In the genomic region with DNA sequence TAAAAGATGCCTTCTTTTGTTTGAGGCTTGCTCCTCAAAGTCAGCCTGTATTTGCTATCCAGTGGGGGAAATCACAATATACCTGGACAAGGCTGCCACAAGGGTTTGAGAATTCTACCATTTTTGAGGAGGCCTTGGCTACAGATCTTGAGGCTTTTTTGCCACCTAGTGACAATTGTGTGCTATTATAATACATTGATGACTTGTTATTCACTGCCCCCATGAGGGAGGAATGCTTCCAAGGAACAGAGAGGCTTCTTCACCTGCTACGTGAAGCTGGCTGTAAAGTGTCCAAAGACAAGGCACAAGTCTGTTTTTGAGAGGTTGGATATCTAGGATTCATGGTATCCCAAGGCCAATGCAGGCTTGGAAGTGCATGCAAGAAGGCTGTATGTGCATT, we compare ENCODE assay signal across 11 cellular contexts.
DNase-seq lines count a peak whose midpoint lies in the region; ATAC-seq, FAIRE-seq and TF ChIP-seq lines count a peak whose summit lies in the region.
"Had no signal": no experiment of that assay in that cellular context is flagged by ENCODE, and none has a peak within 500 bp of the region (broad histone marks: within the 10 kb centered on the region; RNA-seq: fewer than 3 reads in every experiment).

No MANE protein-coding gene starts in this region.

- H3K27ac Mint-ChIP-seq in Caco-2 (ENCODE audit: unreplicated experiment) = no peak overlapping the region
- H3K27ac Mint-ChIP-seq: stimulated activated effector memory CD8-positive, alpha-beta T cell treated with anti-CD3 and anti-CD28 coated beads, Interleukin-12 subunit alpha, Interleukin-12 subunit beta, amount 100 ng/mL, for 72 hours had no signal

- CTCF ChIA-PET in Caco-2 (lab: Charles Lee) = interaction anchor here (0.6 kb wide), 1 partner anchor 435 kb away, joined by 9 read pairs; no protein-coding TSS in a partner anchor

- H3K36me3 ChIP-seq in Caco-2 (ENCODE audit: control insufficient read depth, insufficient read depth, low read length) (no peaks in the 10 kb centered on the region), adipocyte (ENCODE audit: control insufficient read depth, insufficient read depth, low read length, severe bottlenecking) (no peaks in the 10 kb centered on the region), MM.1S (replicated peaks; ENCODE audit: insufficient read depth, low read length) (no peaks in the 10 kb centered on the region)

- H3F3A ChIP-seq in MM.1S (ENCODE audit: insufficient read depth, low read length) = no peaks in the 10 kb centered on the region

- no peak overlapping the region for H3K9ac ChIP-seq in adipocyte (ENCODE audit: low read length)
- no peak overlapping the region for H3K9ac ChIP-seq in MM.1S (ENCODE audit: low read length)

- H3K4me1 ChIP-seq in Caco-2 (no peaks in the 10 kb centered on the region), adipocyte (ENCODE audit: control insufficient read depth, insufficient read depth, low read length) (no peaks in the 10 kb centered on the region), MM.1S (ENCODE audit: low read length) (no peaks in the 10 kb centered on the region)

- peaks cover 44% of the 10 kb centered on the region for H3K9me3 Mint-ChIP-seq in Caco-2 (ENCODE audit: unreplicated experiment)

- no peak for ATAC-seq in omental fat pad (ENCODE audit: low FRiP score)
- ATAC-seq: stimulated activated effector memory CD8-positive, alpha-beta T cell treated with anti-CD3 and anti-CD28 coated beads, Interleukin-12 subunit alpha, Interleukin-12 subunit beta, amount 100 ng/mL, for 72 hours had no signal

- H3K27me3 Mint-ChIP-seq in Caco-2 (ENCODE audit: insufficient read depth, unreplicated experiment) = no peaks in the 10 kb centered on the region

- FAIRE-seq in HTR-8/SVneo (lab: Jason Lieb, UNC) = peak; percentile 40

- no TSS peak for BruUV-seq in Caco-2 (replicated peaks; lab: Mats Ljungman, UMichigan)

- no peaks in the 10 kb centered on the region for H3K79me2 ChIP-seq in MM.1S (ENCODE audit: low read length)

- no peak overlapping the region for H3K27ac ChIP-seq in MM.1S (ENCODE audit: low read length)

- H3K9me2 ChIP-seq in MM.1S (replicated peaks; ENCODE audit: insufficient read depth, low read length) = no peaks in the 10 kb centered on the region

- intact Hi-C loops in Caco-2 (cut with micrococcal nuclease; ENCODE audit: unreplicated experiment) = loop anchor here (5.0 kb wide), 1 partner anchor 54 kb away; no protein-coding TSS in a partner anchor

- no peak overlapping the region for H2AFZ ChIP-seq in MM.1S (ENCODE audit: low read length)

- DNase-seq in Caco-2 (peak in 1 of 2 experiments; percentile 10), HTR-8/SVneo (ENCODE audit: insufficient read length, low spot score) (no peak), adipocyte (ENCODE audit: low read depth) (peak; percentile 52), kidney tubule cell (ENCODE audit: low spot score) (peak; percentile 24), omental fat pad (ENCODE audit: low spot score) (no peak), occipital lobe (lab: John Stamatoyannopoulos, UW) (no peak), MM.1S (no peak), NCI-H446 (lab: John Stamatoyannopoulos, UW) (no peak)
- DNase-seq: amniotic stem cell, NCI-H146 had no signal

- no peaks in the 10 kb centered on the region for H4K20me1 ChIP-seq in MM.1S (ENCODE audit: insufficient read depth, low read length)

- TF ChIP-seq CTCF in Caco-2 (IDR thresholded peaks at IDR 0.05; ENCODE audit: insufficient read depth in 1 of 2, low read depth in 1 of 2, low read length in 1 of 2, severe bottlenecking in 1 of 2, unreplicated experiment in 1 of 2) = peak; percentile 37
- TF ChIP-seq CTCF in omental fat pad (IDR thresholded peaks at IDR 0.05) = no peak
- TF ChIP-seq CTCF in MM.1S (IDR thresholded peaks at IDR 0.05; ENCODE audit: low read length) = no peak

- no peak overlapping the region for H3K4me3 ChIP-seq in Caco-2 (ENCODE audit: low read depth, low read length)
- no peak overlapping the region for H3K4me3 ChIP-seq in adipocyte (ENCODE audit: low read length)
- H3K4me3 ChIP-seq in MM.1S (ENCODE audit: low read length) = no peak overlapping the region

- H3K36me3 Mint-ChIP-seq in Caco-2 (ENCODE audit: insufficient read depth, unreplicated experiment) = no peaks in the 10 kb centered on the region
- H3K36me3 Mint-ChIP-seq: stimulated activated effector memory CD8-positive, alpha-beta T cell treated with anti-CD3 and anti-CD28 coated beads, Interleukin-12 subunit alpha, Interleukin-12 subunit beta, amount 100 ng/mL, for 72 hours had no signal

- H3K4me2 ChIP-seq in MM.1S (ENCODE audit: low read depth, low read length) = no peak overlapping the region

- H3K9me3 ChIP-seq in Caco-2 (no peaks in the 10 kb centered on the region), adipocyte (ENCODE audit: control insufficient read depth, low read length) (no peaks in the 10 kb centered on the region), MM.1S (replicated peaks; ENCODE audit: insufficient read depth, low read length) (no peaks in the 10 kb centered on the region)

- no peaks in the 10 kb centered on the region for H3K4me1 Mint-ChIP-seq in Caco-2 (ENCODE audit: low read depth, unreplicated experiment)

- no peaks in the 10 kb centered on the region for H3K27me3 ChIP-seq in Caco-2 (replicated peaks; ENCODE audit: control insufficient read depth, insufficient read depth, low read length)
- H3K27me3 ChIP-seq in adipocyte (replicated peaks; ENCODE audit: control insufficient read depth, insufficient read depth, low read length) = no peaks in the 10 kb centered on the region
- no peaks in the 10 kb centered on the region for H3K27me3 ChIP-seq in MM.1S (replicated peaks; ENCODE audit: insufficient read depth, low read length)

- no peak overlapping the region for H3K4me3 Mint-ChIP-seq in Caco-2 (ENCODE audit: unreplicated experiment)
- H3K4me3 Mint-ChIP-seq: stimulated activated effector memory CD8-positive, alpha-beta T cell treated with anti-CD3 and anti-CD28 coated beads, Interleukin-12 subunit alpha, Interleukin-12 subunit beta, amount 100 ng/mL, for 72 hours had no signal

- POLR2A ChIA-PET in Caco-2 (lab: Charles Lee) = no interaction called here

Comparison
In these comparisons a context has a peak if more than half of its experiments do, and no peak if none do; other contexts are left out.
1. DNase-seq: peak in adipocyte (single experiment) and kidney tubule cell (single experiment); none in HTR-8/SVneo (single experiment), omental fat pad (single experiment), occipital lobe (single experiment), MM.1S (single experiment) and NCI-H446 (0 of 2).
2. CTCF ChIP-seq: peak in Caco-2 (2 of 2); none in omental fat pad (0 of 3) and MM.1S (single experiment).